15 cellular contexts compared by ENCODE assay signal in genomic region chr15:71596672-71597071, GRCh38.
DNase-seq lines count a peak whose midpoint lies in the region; ATAC-seq, FAIRE-seq and TF ChIP-seq lines count a peak whose summit lies in the region.
"Had no signal": no experiment of that assay in that cellular context is flagged by ENCODE, and none has a peak within 500 bp of the region (broad histone marks: within the 10 kb centered on the region; RNA-seq: fewer than 3 reads in every experiment).

No MANE protein-coding gene starts in this region.

- no peak overlapping the region for H2AFZ ChIP-seq in HepG2 (ENCODE audit: low read length)

- FAIRE-seq in HepG2 (lab: Jason Lieb, UNC) = no peak
- FAIRE-seq: A204.1 had no signal

- H4K20me1 ChIP-seq in HepG2 (ENCODE audit: insufficient read depth, low read length) = no peaks in the 10 kb centered on the region

- 38% methylated on average over 3 of the region's 4 CpGs for WGBS in right lobe of liver (ENCODE audit: insufficient coverage, low coverage, low lambda C conversion rate, missing lambda C conversion rate)
- 28% methylated on average over 4 of the region's 4 CpGs for WGBS in HepG2 (ENCODE audit: low lambda C conversion rate)

- H3K4me3 ChIP-seq in right lobe of liver (no peak overlapping the region), HepG2 (replicated peaks in 1 of 3; ENCODE audit: insufficient read depth in 1 of 3, low read depth in 2 of 3, low read length in 3 of 3) (no peak overlapping the region), fibroblast of villous mesenchyme (ENCODE audit: low read depth, low read length) (no peak overlapping the region)
- H3K4me3 ChIP-seq: SK-N-MC had no signal

- no peak overlapping the region for H3K4me2 ChIP-seq in HepG2 (ENCODE audit: low read depth, low read length)

- no peak for TF ChIP-seq CTCF in right lobe of liver (IDR thresholded peaks at IDR 0.05)
- TF ChIP-seq CTCF in HepG2 (CRISPR knock-in tag; IDR thresholded peaks at IDR 0.05) = no peak
- no peak for TF ChIP-seq CTCF in fibroblast of villous mesenchyme (IDR thresholded peaks at IDR 0.05; ENCODE audit: insufficient read depth, low read depth, low read length)
- no peak for TF ChIP-seq CTCF in omental fat pad (IDR thresholded peaks at IDR 0.05)

- intact Hi-C loops in right lobe of liver (cut with DNase I) = no loop called here
- intact Hi-C loops in HepG2 (cut with micrococcal nuclease; ENCODE audit: unreplicated experiment) = no loop called here

- TF ChIP-seq POLR2A in right lobe of liver (IDR thresholded peaks at IDR 0.05) (no peak), HepG2 (IDR thresholded peaks at IDR 0.05; ENCODE audit: insufficient read depth in 1 of 2, low read depth in 2 of 2, low read length in 2 of 2) (no peak), GM18505 (IDR thresholded peaks at IDR 0.05; ENCODE audit: borderline replicate concordance, extremely low read depth, insufficient read depth, insufficient read length) (no peak)

- no peaks in the 10 kb centered on the region for H3K9me3 ChIP-seq in right lobe of liver
- no peaks in the 10 kb centered on the region for H3K9me3 ChIP-seq in HepG2 (ENCODE audit: low read length)

- TF ChIP-seq EP300 in HepG2 (IDR thresholded peaks at IDR 0.05; ENCODE audit: low read depth in 2 of 2, low read length in 2 of 2) (no peak), HepG2 (CRISPR knock-in tag; IDR thresholded peaks at IDR 0.05; ENCODE audit: borderline replicate concordance) (no peak)

- no peak overlapping the region for H3K27ac ChIP-seq in right lobe of liver
- H3K27ac ChIP-seq in HepG2 (ENCODE audit: extremely low read length, insufficient read depth, low read length) = no peak overlapping the region
- H3K27ac ChIP-seq: SK-N-MC had no signal

- CTCF ChIA-PET in HepG2 (lab: Yijun Ruan, JAX; ENCODE audit: low intra/inter-chr PET ratio, low total read pairs) = no interaction called here

- H3K27me3 ChIP-seq in right lobe of liver = no peaks in the 10 kb centered on the region
- H3K27me3 ChIP-seq in HepG2 (ENCODE audit: control insufficient read depth in 1 of 2, insufficient read depth in 2 of 2, low read length in 2 of 2) = peaks cover 0 to 14% of the 10 kb centered on the region in 2 experiments; a peak in 2 of 5 replicates

- in situ Hi-C loops in HepG2 (cut with HindIII; ENCODE audit: extremely low pct_ligation_motif_present, low pct_unique_long_range_greater_than_20kb) = no loop called here

- POLR2A ChIA-PET in HepG2 (lab: Yijun Ruan, JAX) = no interaction called here

- DNase-seq in right lobe of liver = peak in 2 of 3 donors; percentile 57 to 66
- DNase-seq in HepG2 (ENCODE audit: low spot score) = no peak
- DNase-seq in fibroblast of villous mesenchyme (ENCODE audit: low read depth) = peak; percentile 84
- no peak for DNase-seq in omental fat pad (ENCODE audit: low spot score)
- DNase-seq: activated CD4-positive, alpha-beta memory T cell treated with anti-CD3 and anti-CD28 coated beads for 36 hours; activated naive CD8-positive, alpha-beta T cell treated with anti-CD3 and anti-CD28 coated beads, Interleukin-2, amount 10 ng/mL, durations not matched to agents 7 days and 5 days; DND-41; GOT3 had no signal

- TF ChIP-seq RAD21 in HepG2 (CRISPR knock-in tag; IDR thresholded peaks at IDR 0.05) = no peak

- no peaks in the 10 kb centered on the region for H3K79me2 ChIP-seq in HepG2 (ENCODE audit: insufficient read depth, low read length)

- ATAC-seq in right lobe of liver (peak; percentile 26 to 95 (median 80)), HepG2 (no peak), omental fat pad (ENCODE audit: low FRiP score) (peak; percentile 47), GM18505 (IDR thresholded peaks at IDR 0.05; ENCODE audit: unreplicated experiment) (no peak), GM19463 (IDR thresholded peaks at IDR 0.05; ENCODE audit: unreplicated experiment) (no peak), GM21786 (IDR thresholded peaks at IDR 0.05; ENCODE audit: unreplicated experiment) (no peak), HG02642 (IDR thresholded peaks at IDR 0.05; ENCODE audit: poor library complexity, unreplicated experiment) (no peak)
- ATAC-seq: stimulated activated effector memory CD8-positive, alpha-beta T cell treated with anti-CD3 and anti-CD28 coated beads, Interleukin-12 subunit alpha, Interleukin-12 subunit beta, amount 100 ng/mL, for 72 hours had no signal

- H3K36me3 ChIP-seq in right lobe of liver (no peaks in the 10 kb centered on the region), HepG2 (replicated peaks in 1 of 2; ENCODE audit: control insufficient read depth in 1 of 2, insufficient read depth in 2 of 2, low read length in 2 of 2) (no peaks in the 10 kb centered on the region)

- BruUV-seq in HepG2 (replicated peaks; lab: Mats Ljungman, UMichigan) = no TSS peak

- H3K9ac ChIP-seq in HepG2 (ENCODE audit: insufficient read depth, low read depth, low read length) = no peak overlapping the region

- H3K4me1 ChIP-seq in right lobe of liver (peaks cover 0 to 12% (median 0%) of the 10 kb centered on the region in 4 donors), HepG2 (ENCODE audit: insufficient read depth, low read length) (peaks cover 13% of the 10 kb centered on the region)

TF ChIP-seq in HepG2, 621 proteins besides CTCF, POLR2A, EP300 and RAD21:
- TF ChIP-seq CAMTA2 (CRISPR knock-in tag; IDR thresholded peaks at IDR 0.05; ENCODE audit: borderline replicate concordance) (no peak), SIX1 (CRISPR knock-in tag; IDR thresholded peaks at IDR 0.05; ENCODE audit: borderline replicate concordance) (no peak), XRCC5 (optimal IDR thresholded peaks at IDR 0.05; ENCODE audit: low read length) (no peak), ZNF670 (CRISPR knock-in tag; IDR thresholded peaks at IDR 0.05; ENCODE audit: borderline replicate concordance) (no peak), ZSCAN21 (CRISPR knock-in tag; IDR thresholded peaks at IDR 0.05; ENCODE audit: borderline replicate concordance) (no peak), SPEN (CRISPR knock-in tag; IDR thresholded peaks at IDR 0.05; ENCODE audit: low read depth) (no peak), RFX5 (IDR thresholded peaks at IDR 0.05; ENCODE audit: low read depth, low read length) (no peak), BRF2 (CRISPR knock-in tag; IDR thresholded peaks at IDR 0.05) (no peak), MYC (CRISPR knock-in tag; IDR thresholded peaks at IDR 0.05; ENCODE audit: borderline replicate concordance) (no peak), NONO (IDR thresholded peaks at IDR 0.05) (no peak), NONO (CRISPR knock-in tag; conservative IDR thresholded peaks at IDR 0.05) (no peak), HMGXB3 (CRISPR knock-in tag; IDR thresholded peaks at IDR 0.05; ENCODE audit: borderline replicate concordance) (no peak), ZNF563 (CRISPR knock-in tag; IDR thresholded peaks at IDR 0.05) (no peak), ZNF615 (CRISPR knock-in tag; IDR thresholded peaks at IDR 0.05; ENCODE audit: borderline replicate concordance) (no peak), ZNF660 (CRISPR knock-in tag; IDR thresholded peaks at IDR 0.05; ENCODE audit: borderline replicate concordance, low read depth) (no peak), ZFP37 (CRISPR knock-in tag; IDR thresholded peaks at IDR 0.05; ENCODE audit: borderline replicate concordance) (no peak), SRY (CRISPR knock-in tag; IDR thresholded peaks at IDR 0.05) (no peak), ZNF256 (CRISPR knock-in tag; conservative IDR thresholded peaks at IDR 0.05) (no peak)

Comparison
In these comparisons a context has a peak if more than half of its experiments do, and no peak if none do; other contexts are left out.
1. ATAC-seq: peak in right lobe of liver (4 of 4) and omental fat pad (single experiment); none in HepG2 (single experiment), GM18505 (single experiment), GM19463 (single experiment), GM21786 (single experiment) and HG02642 (single experiment).
2. DNase-seq: peak in right lobe of liver (2 of 3) and fibroblast of villous mesenchyme (single experiment); none in HepG2 (single experiment) and omental fat pad (single experiment).